ENCODE assay signal across 22 cellular contexts in genomic region chr15:98657721-98658120, GRCh38. TPM values are rescaled to one million over a fixed set of nuclear protein-coding genes. Genes with fewer than 3 reads are reported as not detected.
DNase-seq lines count a peak whose midpoint lies in the region; ATAC-seq, FAIRE-seq and TF ChIP-seq lines count a peak whose summit lies in the region.
"Had no signal": no experiment of that assay in that cellular context is flagged by ENCODE, and none has a peak within 500 bp of the region (broad histone marks: within the 10 kb centered on the region; RNA-seq: fewer than 3 reads in every experiment).

No MANE protein-coding gene starts in this region.

- no peak for TF ChIP-seq CTCF in SK-N-SH (IDR thresholded peaks at IDR 0.05)
- no peak for TF ChIP-seq CTCF in WI38 (IDR thresholded peaks at IDR 0.05; ENCODE audit: low read depth, low read length)
- no peak for TF ChIP-seq CTCF in foreskin keratinocyte (conservative IDR thresholded peaks at IDR 0.05)

- H3K9me3 ChIP-seq in SK-N-SH, result no peaks in the 10 kb centered on the region
- H3K9me3 ChIP-seq: gastrocnemius medialis, pancreas, tibial nerve had no signal

- H3K27ac ChIP-seq in SK-N-SH (ENCODE audit: low read depth in 2 of 2, low read length in 1 of 2), result no peak overlapping the region
- peak overlapping the region; percentile 65 for H3K27ac ChIP-seq in foreskin keratinocyte
- H3K27ac ChIP-seq: cardiac muscle cell, gastrocnemius medialis, pancreas, skin epidermis, tibial nerve had no signal

- H3K27me3 ChIP-seq in SK-N-SH (ENCODE audit: insufficient read depth) (no peaks in the 10 kb centered on the region), foreskin keratinocyte (no peaks in the 10 kb centered on the region)
- H3K27me3 ChIP-seq: cardiac muscle cell, gastrocnemius medialis, pancreas, tibial nerve had no signal

- FAIRE-seq in H54 (lab: Jason Lieb, UNC), result no peak
- FAIRE-seq: pancreas, TTC549 had no signal

- H3K36me3 ChIP-seq in SK-N-SH (replicated peaks in 1 of 2; ENCODE audit: control insufficient read depth in 1 of 2, insufficient read depth in 2 of 2, low read length in 1 of 2), result no peaks in the 10 kb centered on the region
- H3K36me3 ChIP-seq: cardiac muscle cell, gastrocnemius medialis, pancreas, tibial nerve had no signal

- CTCF ChIA-PET in SK-N-SH (lab: Yijun Ruan, JAX), result interaction anchor here (0.9 to 5.5 kb wide), 10 partner anchors 9 to 215 kb away, joined by 3 to 51 read pairs (median 4); partner anchors contain the start of gene IGF1R

- H3K4me1 ChIP-seq in SK-N-SH (ENCODE audit: control insufficient read depth in 1 of 2, insufficient read depth in 2 of 2, low read depth in 1 of 2, low read length in 1 of 2) (peaks cover 0 to 24% of the 10 kb centered on the region in 2 experiments; a peak in 2 of 4 replicates), foreskin keratinocyte (peaks cover 52% of the 10 kb centered on the region)

- H3K9ac ChIP-seq in SK-N-SH, result no peak overlapping the region

- TF ChIP-seq RAD21 in SK-N-SH (IDR thresholded peaks at IDR 0.05; ENCODE audit: low read length), result no peak

- no peak overlapping the region for H3K4me2 ChIP-seq in SK-N-SH

- no peak for TF ChIP-seq EP300 in SK-N-SH (IDR thresholded peaks at IDR 0.05; ENCODE audit: borderline replicate concordance in 1 of 2, low read depth in 1 of 2, low read length in 1 of 2)

- peak; percentile 17 for ATAC-seq in SK-N-SH treated with all-trans-retinoic acid at 6 μM for 48 hours
- peak; percentile 89 for ATAC-seq in foreskin keratinocyte
- no peak for ATAC-seq in HG03469 (IDR thresholded peaks at IDR 0.05; ENCODE audit: unreplicated experiment)
- ATAC-seq: activated T-cell treated with anti-CD3 and anti-CD28 coated beads, Interleukin-2, amount 50 U/mL, for 72 hours; gastrocnemius medialis; left ventricle myocardium superior; pancreas had no signal

- no peak overlapping the region for H2AFZ ChIP-seq in SK-N-SH (ENCODE audit: low read depth)

- H3K4me3 ChIP-seq in SK-N-SH (ENCODE audit: low read depth in 2 of 2, low read length in 1 of 2) (no peak overlapping the region), WI38 (ENCODE audit: low read depth, low read length) (peak overlapping the region; percentile 3; the same call in 1 of the 2 replicates)
- H3K4me3 ChIP-seq: cardiac muscle cell, gastrocnemius medialis, pancreas, skin epidermis, tibial nerve had no signal

- 55% methylated on average over 4 of the region's 4 CpGs for WGBS in SK-N-SH (ENCODE audit: low lambda C conversion rate)

- no peak for TF ChIP-seq POLR2A in H54 (IDR thresholded peaks at IDR 0.05; ENCODE audit: low read depth, low read length)

- intact Hi-C loops in head of caudate nucleus (cut with DNase I), result loop anchor here (5.0 to 10.0 kb wide), 2 partner anchors 120 to 397 kb away; no protein-coding TSS in a partner anchor

- peaks cover 65% of the 10 kb centered on the region for H4K20me1 ChIP-seq in SK-N-SH (ENCODE audit: insufficient read depth)

- H3K9me2 ChIP-seq in SK-N-SH, result no peaks in the 10 kb centered on the region

- H3K79me2 ChIP-seq in SK-N-SH (ENCODE audit: insufficient read depth), result peaks cover 89% of the 10 kb centered on the region

- DNase-seq in SK-N-SH, result no peak
- DNase-seq in foreskin keratinocyte, result peak; percentile 68 to 79
- no peak for DNase-seq in H54 (ENCODE audit: insufficient read length, low spot score)
- DNase-seq in head of caudate nucleus, result no peak
- DNase-seq in COLO668 (lab: John Stamatoyannopoulos, UW; ENCODE audit: unreplicated experiment), result no peak
- DNase-seq: 8988T; activated CD4-positive, alpha-beta T cell treated with anti-CD3 and anti-CD28 coated beads, Interleukin-2, amount 50 U/mL, for 48 hours; activated naive CD8-positive, alpha-beta T cell treated with anti-CD3 and anti-CD28 coated beads for 36 hours; activated T-cell treated with anti-CD3 and anti-CD28 coated beads, Interleukin-2, amount 50 U/mL, for 72 hours; CD4-positive, alpha-beta memory T cell; DMS79 treated with DMSO at 0.1 percent for 48 hours; gastrocnemius medialis; left ventricle myocardium superior; NCI-H1694 treated with DMSO at 0.1 percent for 48 hours; pancreas had no signal

- H3F3A ChIP-seq in SK-N-SH (replicated peaks; ENCODE audit: insufficient read depth), result peaks cover 3% of the 10 kb centered on the region

- POLR2A ChIA-PET in SK-N-SH (lab: Yijun Ruan, JAX), result no interaction called here

TF ChIP-seq in SK-N-SH treated with all-trans-retinoic acid at 6 μM for 48 hours, 23 proteins besides CTCF, POLR2A, EP300 and RAD21:
- TF ChIP-seq CSDC2 (CRISPR knock-in tag; IDR thresholded peaks at IDR 0.05) (no peak), ZNF8 (CRISPR knock-in tag; IDR thresholded peaks at IDR 0.05) (no peak), RARB (CRISPR knock-in tag; IDR thresholded peaks at IDR 0.05) (no peak)

TF ChIP-seq in SK-N-SH, 30 proteins besides CTCF, POLR2A, EP300 and RAD21:
- TF ChIP-seq CHD2 (IDR thresholded peaks at IDR 0.05; ENCODE audit: low read length, partially characterized antibody), result no peak
- no peak for TF ChIP-seq YY1 (IDR thresholded peaks at IDR 0.05; ENCODE audit: low read depth)
- TF ChIP-seq, protein P1, sequence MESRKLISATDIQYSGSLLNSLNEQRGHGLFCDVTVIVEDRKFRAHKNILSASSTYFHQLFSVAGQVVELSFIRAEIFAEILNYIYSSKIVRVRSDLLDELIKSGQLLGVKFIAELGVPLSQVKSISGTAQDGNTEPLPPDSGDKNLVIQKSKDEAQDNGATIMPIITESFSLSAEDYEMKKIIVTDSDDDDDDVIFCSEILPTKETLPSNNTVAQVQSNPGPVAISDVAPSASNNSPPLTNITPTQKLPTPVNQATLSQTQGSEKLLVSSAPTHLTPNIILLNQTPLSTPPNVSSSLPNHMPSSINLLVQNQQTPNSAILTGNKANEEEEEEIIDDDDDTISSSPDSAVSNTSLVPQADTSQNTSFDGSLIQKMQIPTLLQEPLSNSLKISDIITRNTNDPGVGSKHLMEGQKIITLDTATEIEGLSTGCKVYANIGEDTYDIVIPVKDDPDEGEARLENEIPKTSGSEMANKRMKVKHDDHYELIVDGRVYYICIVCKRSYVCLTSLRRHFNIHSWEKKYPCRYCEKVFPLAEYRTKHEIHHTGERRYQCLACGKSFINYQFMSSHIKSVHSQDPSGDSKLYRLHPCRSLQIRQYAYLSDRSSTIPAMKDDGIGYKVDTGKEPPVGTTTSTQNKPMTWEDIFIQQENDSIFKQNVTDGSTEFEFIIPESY (IDR thresholded peaks at IDR 0.05; ENCODE audit: borderline replicate concordance, low read depth), result no peak
- TF ChIP-seq MEF2A (IDR thresholded peaks at IDR 0.05; ENCODE audit: borderline replicate concordance, low read depth), result no peak
- TF ChIP-seq IRF3 (IDR thresholded peaks at IDR 0.05; ENCODE audit: low read depth, low read length), result no peak

RNA-seq across cellular contexts. Expression of gene IGF1R, which starts 9.4 kb away (rescaled TPM):
- polyA plus RNA-seq in SK-N-SH (2012; rRNA removed), result 6.4 and 9.5 TPM in 2 replicates
- 4.6 and 5.5 TPM in 2 replicates for polyA plus RNA-seq in SK-N-SH (2012; cell fraction: cytosol; rRNA removed)
- polyA plus RNA-seq in SK-N-SH (2012; cell fraction: nucleus; rRNA removed), result 17.9 and 19.8 TPM in 2 replicates
- 30.1 and 38.4 TPM in 2 replicates for total RNA-seq in foreskin keratinocyte
- 4.8 and 5.0 TPM in 2 replicates for polyA plus RNA-seq in foreskin keratinocyte

Comparison
In these comparisons a context has a peak if more than half of its experiments do, and no peak if none do; other contexts are left out.
1. DNase-seq: peak in foreskin keratinocyte (2 of 2); none in SK-N-SH (single experiment), H54 (single experiment), head of caudate nucleus (0 of 42) and COLO668 (single experiment).